In genomic region chr14:88562831-88563686, GRCh38 we compare ENCODE assay signal across 1 cellular context.
TF ChIP-seq lines count a peak whose summit lies in the region.

Gene ZC3H14, plus strand, starts transcription at chr14:88563037. Its CDS starts 97 bp downstream, at chr14:88563134.

TF ChIP-seq in HepG2, 621 proteins besides CTCF, POLR2A, EP300 and RAD21 (continued from another document and continues in another):
- TF ChIP-seq ATF1 (CRISPR knock-in tag; IDR thresholded peaks at IDR 0.05) = no peak
- TF ChIP-seq ZNF616 (CRISPR knock-in tag; IDR thresholded peaks at IDR 0.05; ENCODE audit: low read depth) = no peak
- TF ChIP-seq ZNF607 (CRISPR knock-in tag; IDR thresholded peaks at IDR 0.05; ENCODE audit: borderline replicate concordance) = peak; percentile 80; the same call in 1 of the 2 replicates
- peak; percentile 97 for TF ChIP-seq ARID4A (CRISPR knock-in tag; IDR thresholded peaks at IDR 0.05; ENCODE audit: borderline replicate concordance)
- TF ChIP-seq ZNF577 (CRISPR knock-in tag; IDR thresholded peaks at IDR 0.05; ENCODE audit: borderline replicate concordance, low read depth) = 0 out of 2 replicates have a peak, but pooled peaks have one; percentile 80
- no peak for TF ChIP-seq ZNF703 (CRISPR knock-in tag; IDR thresholded peaks at IDR 0.05; ENCODE audit: borderline replicate concordance)
- peak; percentile 57; the same call in 1 of the 2 replicates for TF ChIP-seq ZNF12 (CRISPR knock-in tag; IDR thresholded peaks at IDR 0.05)
- peak; percentile 79 for TF ChIP-seq POLR2AphosphoS5 (IDR thresholded peaks at IDR 0.05; ENCODE audit: low read depth, low read length)
- peak; percentile 82 for TF ChIP-seq POGK (CRISPR knock-in tag; conservative IDR thresholded peaks at IDR 0.05)
- TF ChIP-seq FOXK1 (CRISPR knock-in tag; IDR thresholded peaks at IDR 0.05; ENCODE audit: borderline replicate concordance, low read depth) = peak; percentile 17; the same call in 1 of the 2 replicates
- no peak for TF ChIP-seq HMG20A (CRISPR knock-in tag; IDR thresholded peaks at IDR 0.05; ENCODE audit: borderline replicate concordance)
- TF ChIP-seq FOXJ3 (CRISPR knock-in tag; IDR thresholded peaks at IDR 0.05; ENCODE audit: borderline replicate concordance) = no peak
- TF ChIP-seq CEBPZ (IDR thresholded peaks at IDR 0.05; ENCODE audit: low read length) = no peak
- no peak for TF ChIP-seq USF2 (IDR thresholded peaks at IDR 0.05; ENCODE audit: low read depth, low read length)
- no peak; the same call in 1 of the 2 replicates for TF ChIP-seq USF2 (CRISPR knock-in tag; IDR thresholded peaks at IDR 0.05; ENCODE audit: borderline replicate concordance)
- no peak for TF ChIP-seq NR2F1 (CRISPR knock-in tag; IDR thresholded peaks at IDR 0.05)
- TF ChIP-seq ZNF33B (CRISPR knock-in tag; IDR thresholded peaks at IDR 0.05) = peak; percentile 42; the same call in 1 of the 2 replicates
- peak; percentile 83; the same call in 1 of the 2 replicates for TF ChIP-seq JDP2 (CRISPR knock-in tag; IDR thresholded peaks at IDR 0.05; ENCODE audit: borderline replicate concordance)
- TF ChIP-seq ASH2L (IDR thresholded peaks at IDR 0.05; ENCODE audit: insufficient read length, low read depth, low read length) = peak; percentile 98
- peak; percentile 30; the same call in 1 of the 2 replicates for TF ChIP-seq ZNF318 (CRISPR knock-in tag; IDR thresholded peaks at IDR 0.05)
- TF ChIP-seq MTF1 (CRISPR knock-in tag; IDR thresholded peaks at IDR 0.05) = no peak; the same call in 1 of the 2 replicates
- TF ChIP-seq ZNF746 (CRISPR knock-in tag; IDR thresholded peaks at IDR 0.05) = no peak
- TF ChIP-seq FOXP1 (IDR thresholded peaks at IDR 0.05) = no peak
- no peak for TF ChIP-seq FOXP1 (CRISPR knock-in tag; IDR thresholded peaks at IDR 0.05)
- peak; percentile 75 for TF ChIP-seq THAP11 (CRISPR knock-in tag; IDR thresholded peaks at IDR 0.05)
- TF ChIP-seq AKNA (CRISPR knock-in tag; IDR thresholded peaks at IDR 0.05; ENCODE audit: borderline replicate concordance) = no peak
- peak; percentile 96 for TF ChIP-seq ZC3H13 (CRISPR knock-in tag; IDR thresholded peaks at IDR 0.05)
